In genomic region chr11:119363874-119364590, GRCh38 we compare ENCODE assay signal across 8 cellular contexts. TPM values are rescaled to one million over a fixed set of nuclear protein-coding genes. Genes with fewer than 3 reads are reported as not detected.
DNase-seq lines count a peak whose midpoint lies in the region; ATAC-seq and TF ChIP-seq lines count a peak whose summit lies in the region.

No MANE protein-coding gene starts in this region.

- H3K27ac Mint-ChIP-seq in activated CD8-positive, alpha-beta T cell treated with anti-CD3 and anti-CD28 coated beads for 36 hours: no peak overlapping the region
- peak overlapping the region in 1 of 2 donors; percentile 62 for H3K27ac Mint-ChIP-seq in effector memory CD8-positive, alpha-beta T cell

- peaks cover 8% of the 10 kb centered on the region for H3K4me1 Mint-ChIP-seq in activated CD8-positive, alpha-beta T cell treated with anti-CD3 and anti-CD28 coated beads for 36 hours (ENCODE audit: low read depth)
- peaks cover 4 to 13% of the 10 kb centered on the region in 2 donors for H3K4me1 Mint-ChIP-seq in effector memory CD8-positive, alpha-beta T cell (ENCODE audit: low read depth in 2 of 2)

- peak; percentile 85 for ATAC-seq in activated CD8-positive, alpha-beta T cell treated with anti-CD3 and anti-CD28 coated beads for 36 hours
- ATAC-seq in effector memory CD8-positive, alpha-beta T cell (replicated peaks): peak; percentile 88
- no peak for ATAC-seq in HG03469 (IDR thresholded peaks at IDR 0.05; ENCODE audit: unreplicated experiment)

- peak; percentile 81 for DNase-seq in G401 (ENCODE audit: low spot score)
- peak; percentile 59 for DNase-seq in MG63
- DNase-seq in activated CD8-positive, alpha-beta T cell treated with anti-CD3 and anti-CD28 coated beads for 36 hours: peak; percentile 50
- DNase-seq in effector memory CD8-positive, alpha-beta T cell: peak; percentile 30 to 49 (median 46)
- DNase-seq in midbrain (lab: John Stamatoyannopoulos, UW): peak; percentile 74
- DNase-seq in stimulated activated CD8-positive, alpha-beta memory T cell treated with anti-CD3 and anti-CD28 coated beads, Interleukin-4, amount 100 ng/mL, for 4 hours (ENCODE audit: low read depth in 2 of 2, low spot score in 1 of 2): peak; percentile 18 to 24
- DNase-seq in SJCRH30: no peak

- CTCF ChIA-PET in activated CD8-positive, alpha-beta T cell treated with anti-CD3 and anti-CD28 coated beads for 36 hours (lab: Charles Lee): interaction anchor here (1.1 to 2.0 kb wide), 6 partner anchors 8 to 111 kb away, joined by 3 to 11 read pairs (median 7); partner anchors contain the start of gene USP2

- no peak for TF ChIP-seq CTCF in activated CD8-positive, alpha-beta T cell treated with anti-CD3 and anti-CD28 coated beads for 36 hours (IDR thresholded peaks at IDR 0.05)

- in situ Hi-C loops in G401 (cut with HindIII; ENCODE audit: low sequenced_read_pairs): no loop called here

- POLR2A ChIA-PET in activated CD8-positive, alpha-beta T cell treated with anti-CD3 and anti-CD28 coated beads for 36 hours (lab: Charles Lee): interaction anchor here (1.0 to 1.2 kb wide), 2 partner anchors 10 to 18 kb away, joined by 3 read pairs; partner anchors contain the start of gene USP2

- no peaks in the 10 kb centered on the region for H3K36me3 Mint-ChIP-seq in activated CD8-positive, alpha-beta T cell treated with anti-CD3 and anti-CD28 coated beads for 36 hours (ENCODE audit: low read depth)
- H3K36me3 Mint-ChIP-seq in effector memory CD8-positive, alpha-beta T cell (ENCODE audit: insufficient read depth): peaks cover 11% of the 10 kb centered on the region

- no peaks in the 10 kb centered on the region for H3K9me3 Mint-ChIP-seq in activated CD8-positive, alpha-beta T cell treated with anti-CD3 and anti-CD28 coated beads for 36 hours
- H3K9me3 Mint-ChIP-seq in effector memory CD8-positive, alpha-beta T cell: no peaks in the 10 kb centered on the region

- no peak overlapping the region for H3K27ac ChIP-seq in SJCRH30

- H3K9me3 ChIP-seq in MG63 (no peaks in the 10 kb centered on the region), SJCRH30 (replicated peaks) (no peaks in the 10 kb centered on the region)

- intact Hi-C loops in activated CD8-positive, alpha-beta T cell treated with anti-CD3 and anti-CD28 coated beads for 36 hours (cut with micrococcal nuclease): no loop called here

- H3K27me3 ChIP-seq in MG63: no peaks in the 10 kb centered on the region
- H3K27me3 ChIP-seq in SJCRH30: no peaks in the 10 kb centered on the region

- H3K36me3 ChIP-seq in MG63 (peaks cover 17% of the 10 kb centered on the region), SJCRH30 (no peaks in the 10 kb centered on the region)

- peak overlapping the region; percentile 50 for H3K4me3 ChIP-seq in MG63
- no peak overlapping the region for H3K4me3 ChIP-seq in SJCRH30

- H3K4me1 ChIP-seq in SJCRH30: peaks cover 49% of the 10 kb centered on the region

- H3K4me3 Mint-ChIP-seq in activated CD8-positive, alpha-beta T cell treated with anti-CD3 and anti-CD28 coated beads for 36 hours: no peak overlapping the region
- H3K4me3 Mint-ChIP-seq in effector memory CD8-positive, alpha-beta T cell: peak overlapping the region; percentile 77

- peaks cover 46% of the 10 kb centered on the region for H3K27me3 Mint-ChIP-seq in activated CD8-positive, alpha-beta T cell treated with anti-CD3 and anti-CD28 coated beads for 36 hours
- H3K27me3 Mint-ChIP-seq in effector memory CD8-positive, alpha-beta T cell: peaks cover 57 to 70% of the 10 kb centered on the region in 2 donors

RNA-seq across cellular contexts. Expression of gene USP2, which starts 17.5 kb away (rescaled TPM):
- 0.75 and 1.8 TPM in 2 replicates for total RNA-seq in G401 (2014; rRNA removed; shearing (Covaris generic))
- total RNA-seq in MG63 (2014; rRNA removed; shearing (Covaris generic); ENCODE audit: low replicate concordance): 2.1 TPM in 1 of 2 replicates, not detected in the other
- under 1 TPM; 0.61 to 0.96 TPM for total RNA-seq in activated CD8-positive, alpha-beta T cell treated with anti-CD3 and anti-CD28 coated beads for 36 hours
- 2.1 and 2.4 TPM in 2 replicates for total RNA-seq in SJCRH30 (2014; rRNA removed; shearing (Covaris generic))

RNA-seq across cellular contexts. Expression of gene MFRP, which starts 17.5 kb away (rescaled TPM):
- 0.25 and 7.3 TPM in 2 replicates for total RNA-seq in G401 (2014; rRNA removed; shearing (Covaris generic))
- not detected in 2 replicates for total RNA-seq in MG63 (2014; rRNA removed; shearing (Covaris generic); ENCODE audit: low replicate concordance)
- total RNA-seq in activated CD8-positive, alpha-beta T cell treated with anti-CD3 and anti-CD28 coated beads for 36 hours: not detected
- not detected in 2 replicates for total RNA-seq in SJCRH30 (2014; rRNA removed; shearing (Covaris generic))

RNA-seq across cellular contexts. Expression of gene C1QTNF5, which starts 23.3 kb away (rescaled TPM):
- 0.17 and 1.0 TPM in 2 replicates for total RNA-seq in G401 (2014; rRNA removed; shearing (Covaris generic))
- total RNA-seq in MG63 (2014; rRNA removed; shearing (Covaris generic); ENCODE audit: low replicate concordance): not detected in 2 replicates
- total RNA-seq in activated CD8-positive, alpha-beta T cell treated with anti-CD3 and anti-CD28 coated beads for 36 hours: not detected
- 0.85 and 2.0 TPM in 2 replicates for total RNA-seq in SJCRH30 (2014; rRNA removed; shearing (Covaris generic))

RNA-seq across cellular contexts. Expression of gene RNF26, which starts 29.7 kb away (rescaled TPM):
- 19.3 and 19.9 TPM in 2 replicates for total RNA-seq in G401 (2014; rRNA removed; shearing (Covaris generic))
- total RNA-seq in MG63 (2014; rRNA removed; shearing (Covaris generic); ENCODE audit: low replicate concordance): 8.5 and 23.3 TPM in 2 replicates
- total RNA-seq in activated CD8-positive, alpha-beta T cell treated with anti-CD3 and anti-CD28 coated beads for 36 hours: 10 to 100 TPM; 30.2 to 31.9 TPM
- total RNA-seq in SJCRH30 (2014; rRNA removed; shearing (Covaris generic)): 8.3 and 10.4 TPM in 2 replicates

RNA-seq across cellular contexts. Expression of gene MCAM, which starts 47.1 kb away (rescaled TPM):
- total RNA-seq in G401 (2014; rRNA removed; shearing (Covaris generic)): 77.2 and 90.3 TPM in 2 replicates
- total RNA-seq in MG63 (2014; rRNA removed; shearing (Covaris generic); ENCODE audit: low replicate concordance): 1.8 and 13.6 TPM in 2 replicates
- 1 to 10 TPM; 8.0 to 8.3 TPM for total RNA-seq in activated CD8-positive, alpha-beta T cell treated with anti-CD3 and anti-CD28 coated beads for 36 hours
- total RNA-seq in SJCRH30 (2014; rRNA removed; shearing (Covaris generic)): 30.2 and 31.7 TPM in 2 replicates

Comparison
In these comparisons a context has a peak if more than half of its experiments do, and no peak if none do; other contexts are left out.
1. DNase-seq: peak in G401 (single experiment), MG63 (single experiment), activated CD8-positive, alpha-beta T cell treated with anti-CD3 and anti-CD28 coated beads for 36 hours (single experiment), effector memory CD8-positive, alpha-beta T cell (3 of 3), midbrain (single experiment) and stimulated activated CD8-positive, alpha-beta memory T cell treated with anti-CD3 and anti-CD28 coated beads, Interleukin-4, amount 100 ng/mL, for 4 hours (2 of 2); none in SJCRH30 (0 of 2).